ENCODE assay signal across 19 cellular contexts in the genomic region with DNA sequence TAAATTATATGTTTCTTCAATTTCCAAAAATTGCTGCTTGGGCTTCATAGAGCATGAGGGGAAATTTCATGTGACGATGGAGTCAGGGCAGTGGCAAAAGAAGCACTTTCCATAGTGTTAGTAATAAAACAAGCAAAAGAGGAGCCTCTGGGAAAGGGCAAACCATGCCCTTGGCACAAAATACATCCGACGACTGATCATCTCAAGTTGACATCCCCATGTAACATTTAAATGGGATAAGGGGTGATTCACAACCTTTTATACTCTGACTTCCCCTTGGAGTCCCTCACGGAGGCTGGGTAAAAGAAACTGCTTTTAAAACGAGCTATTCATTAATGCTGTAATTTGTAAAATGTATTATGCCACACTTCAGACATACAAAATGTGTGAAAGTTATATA.
"Had no signal": no experiment of that assay in that cellular context is flagged by ENCODE, and none has a peak within 500 bp of the region (broad histone marks: within the 10 kb centered on the region; RNA-seq: fewer than 3 reads in every experiment).

No MANE protein-coding gene starts in this region.

- ATAC-seq: foreskin keratinocyte; left lung; naive thymus-derived CD8-positive, alpha-beta T cell; upper lobe of right lung; WTC11 had no signal

- H3K4me1 ChIP-seq: breast epithelium, colonic mucosa had no signal

- H3K27me3 ChIP-seq: breast epithelium, colonic mucosa, foreskin keratinocyte, hepatocyte, left lung, neural progenitor cell, sigmoid colon, upper lobe of right lung had no signal

- H3K4me3 ChIP-seq: breast epithelium, colonic mucosa, hepatocyte, left lung, neural progenitor cell, sigmoid colon, smooth muscle cell, upper lobe of right lung had no signal

- H3K27ac ChIP-seq: breast epithelium, colonic mucosa, foreskin keratinocyte, hepatocyte, left lung, neural progenitor cell, upper lobe of right lung had no signal

- DNase-seq: activated gamma-delta T cell treated with Interleukin-2 at 50 U/mL for 16 hours; activated T-cell treated with anti-CD3 and anti-CD28 coated beads, Interleukin-2, amount 50 U/mL, for 1 hour; aorta; colonic mucosa; foreskin keratinocyte; glutamatergic neuron; immature natural killer cell; left lung; naive thymus-derived CD8-positive, alpha-beta T cell; sigmoid colon; stimulated activated CD4-positive, alpha-beta T cell treated with anti-CD3 and anti-CD28 coated beads, Interleukin-15, amount 100 ng/mL, for 24 hours; stimulated activated naive CD4-positive, alpha-beta T cell; T-helper 1 cell; upper lobe of right lung had no signal

- H3K9me3 ChIP-seq: breast epithelium, colonic mucosa, left lung, sigmoid colon, upper lobe of right lung had no signal

- H3K36me3 ChIP-seq: breast epithelium, colonic mucosa, left lung, neural progenitor cell, sigmoid colon, upper lobe of right lung had no signal
